In the genomic region with DNA sequence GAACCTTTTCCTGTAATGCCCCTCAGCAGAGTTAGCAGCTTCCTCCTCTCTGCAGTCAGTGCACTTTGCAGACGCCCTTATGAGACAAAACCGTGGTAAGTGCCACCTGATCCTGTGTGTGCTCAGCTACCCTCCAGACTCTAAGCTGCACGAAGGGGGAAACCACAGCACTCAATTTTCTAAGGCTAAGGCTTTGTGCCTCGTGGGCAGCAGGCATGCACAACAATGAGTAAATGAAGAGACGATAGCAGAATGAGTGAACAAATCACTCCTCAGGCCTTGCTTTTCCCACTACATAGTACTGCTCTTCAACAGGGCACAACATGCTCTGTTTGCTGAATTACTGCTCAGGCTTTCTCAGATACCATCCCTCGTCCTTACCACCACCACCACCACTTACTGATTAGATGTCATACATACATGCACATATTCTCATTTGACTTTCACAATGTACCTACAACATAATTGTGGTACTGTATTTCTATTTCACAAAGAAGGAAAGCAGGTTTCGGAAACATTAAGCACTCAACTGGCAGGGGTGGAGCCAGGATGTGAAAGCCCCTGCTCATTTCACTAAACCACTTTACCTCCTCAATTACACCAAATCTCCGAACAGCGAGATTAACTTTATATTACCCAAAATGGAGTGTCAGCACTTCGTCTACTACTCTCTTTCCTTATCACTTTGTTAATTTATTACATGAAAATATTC, we compare ENCODE assay signal across 8 cellular contexts.
A peak's percentile ranks its signal among the peaks of the same experiment; 100 is the strongest.
DNase-seq lines count a peak whose midpoint lies in the region; ATAC-seq and TF ChIP-seq lines count a peak whose summit lies in the region.

No MANE protein-coding gene starts in this region.

- peaks cover 51% of the 10 kb centered on the region for H3K4me1 ChIP-seq in CD4-positive, CD25-positive, alpha-beta regulatory T cell (ENCODE audit: control insufficient read depth, insufficient read depth, low read length, poor library complexity, severe bottlenecking)

- POLR2A ChIA-PET in HEK293T (lab: Yijun Ruan, JAX), result no interaction called here

- no peaks in the 10 kb centered on the region for H3K36me3 ChIP-seq in CD4-positive, CD25-positive, alpha-beta regulatory T cell (ENCODE audit: control insufficient read depth, insufficient read depth, low read length)

- no peaks in the 10 kb centered on the region for H3K9me3 ChIP-seq in CD4-positive, CD25-positive, alpha-beta regulatory T cell (ENCODE audit: control insufficient read depth in 2 of 2, low read length in 2 of 2)
- H3K9me3 ChIP-seq in T-helper 17 cell (ENCODE audit: control insufficient read depth, low read length, poor library complexity, severe bottlenecking), result no peaks in the 10 kb centered on the region

- CTCF ChIA-PET in HEK293T (lab: Yijun Ruan, JAX), result no interaction called here

- no peaks in the 10 kb centered on the region for H3K27me3 ChIP-seq in CD4-positive, CD25-positive, alpha-beta regulatory T cell (ENCODE audit: control insufficient read depth, insufficient read depth, low read length)

- H3K27ac ChIP-seq in CD4-positive, CD25-positive, alpha-beta regulatory T cell (ENCODE audit: insufficient read depth, low read length, poor library complexity, severe bottlenecking), result peak overlapping the region; percentile 84

- H3K9me3 Mint-ChIP-seq in CD4-positive, CD25-positive, alpha-beta regulatory T cell, result peaks cover 0 to 2% (median 0%) of the 10 kb centered on the region in 7 donors
- H3K9me3 Mint-ChIP-seq in central memory CD8-positive, alpha-beta T cell, result no peaks in the 10 kb centered on the region

- peaks cover 19 to 64% (median 52%) of the 10 kb centered on the region in 4 donors for H3K4me1 Mint-ChIP-seq in CD4-positive, CD25-positive, alpha-beta regulatory T cell
- peaks cover 36% of the 10 kb centered on the region for H3K4me1 Mint-ChIP-seq in T-helper 17 cell
- H3K4me1 Mint-ChIP-seq in central memory CD8-positive, alpha-beta T cell, result peaks cover 55% of the 10 kb centered on the region

- ATAC-seq in CD4-positive, CD25-positive, alpha-beta regulatory T cell (ENCODE audit: low read depth in 2 of 2), result peak; percentile 97 to 98
- ATAC-seq in HG03342 (IDR thresholded peaks at IDR 0.05; ENCODE audit: unreplicated experiment) (peak; percentile 74), T-helper 17 cell (peak; percentile 90)
- ATAC-seq in central memory CD8-positive, alpha-beta T cell (replicated peaks; ENCODE audit: extremely low read depth, poor library complexity, severe bottlenecking), result peak; percentile 93

- DNase-seq in CD4-positive, CD25-positive, alpha-beta regulatory T cell, result peak; percentile 47 to 93 (median 75)
- DNase-seq in GM19240 (ENCODE audit: insufficient read length, low spot score), result peak; percentile 29
- DNase-seq in T-helper 17 cell, result peak; percentile 16 to 41 (median 35)
- DNase-seq in central memory CD8-positive, alpha-beta T cell (ENCODE audit: low spot score in 2 of 2), result peak; percentile 22 to 59
- DNase-seq in stimulated activated CD4-positive, alpha-beta T cell treated with anti-CD3 and anti-CD28 coated beads, Interleukin-4, amount 100 ng/mL, for 24 hours, result peak; percentile 59
- no peak for DNase-seq in cortex of kidney (lab: John Stamatoyannopoulos, UW)
- DNase-seq in HEK293T (ENCODE audit: extremely low spot score), result no peak

- no peaks in the 10 kb centered on the region for H3K27me3 Mint-ChIP-seq in CD4-positive, CD25-positive, alpha-beta regulatory T cell
- H3K27me3 Mint-ChIP-seq in T-helper 17 cell, result no peaks in the 10 kb centered on the region
- no peaks in the 10 kb centered on the region for H3K27me3 Mint-ChIP-seq in central memory CD8-positive, alpha-beta T cell

- peak overlapping the region; percentile 82 for H3K4me3 ChIP-seq in CD4-positive, CD25-positive, alpha-beta regulatory T cell (ENCODE audit: low read depth, low read length)

- H3K36me3 Mint-ChIP-seq in CD4-positive, CD25-positive, alpha-beta regulatory T cell, result no peaks in the 10 kb centered on the region
- H3K36me3 Mint-ChIP-seq in T-helper 17 cell (ENCODE audit: low read depth), result no peaks in the 10 kb centered on the region
- H3K36me3 Mint-ChIP-seq in central memory CD8-positive, alpha-beta T cell (ENCODE audit: insufficient read depth), result peaks cover 1% of the 10 kb centered on the region

- H3K27ac Mint-ChIP-seq in CD4-positive, CD25-positive, alpha-beta regulatory T cell, result peak overlapping the region; percentile 95 to 99 (median 96)
- peak overlapping the region; percentile 98 for H3K27ac Mint-ChIP-seq in T-helper 17 cell
- H3K27ac Mint-ChIP-seq in central memory CD8-positive, alpha-beta T cell (ENCODE audit: low read depth), result peak overlapping the region; percentile 90

- H3K4me3 Mint-ChIP-seq in CD4-positive, CD25-positive, alpha-beta regulatory T cell, result peak overlapping the region; percentile 82 to 85 (median 84)
- H3K4me3 Mint-ChIP-seq in T-helper 17 cell, result peak overlapping the region; percentile 86
- H3K4me3 Mint-ChIP-seq in central memory CD8-positive, alpha-beta T cell, result peak overlapping the region; percentile 52

TF ChIP-seq in HEK293T, 16 proteins besides CTCF, POLR2A, EP300 and RAD21:
- TF ChIP-seq TARDBP (IDR thresholded peaks at IDR 0.05) (no peak), FOXA1 (IDR thresholded peaks at IDR 0.05) (no peak), ARNT (IDR thresholded peaks at IDR 0.05) (no peak), HDGF (IDR thresholded peaks at IDR 0.05; ENCODE audit: borderline replicate concordance) (no peak), ZNF384 (IDR thresholded peaks at IDR 0.05) (no peak), SUZ12 (IDR thresholded peaks at IDR 0.05) (no peak), SP1 (IDR thresholded peaks at IDR 0.05) (no peak), LEF1 (IDR thresholded peaks at IDR 0.05; ENCODE audit: borderline replicate concordance) (no peak), ELF4 (IDR thresholded peaks at IDR 0.05) (no peak), CTBP1 (IDR thresholded peaks at IDR 0.05; ENCODE audit: borderline replicate concordance) (no peak), BHLHE40 (IDR thresholded peaks at IDR 0.05; ENCODE audit: borderline replicate concordance) (no peak), L3MBTL2 (conservative IDR thresholded peaks at IDR 0.05) (no peak), FOXK2 (IDR thresholded peaks at IDR 0.05) (no peak), FOXM1 (IDR thresholded peaks at IDR 0.05; ENCODE audit: borderline replicate concordance) (no peak), NFRKB (IDR thresholded peaks at IDR 0.05) (no peak)
- TF ChIP-seq, protein P1, sequence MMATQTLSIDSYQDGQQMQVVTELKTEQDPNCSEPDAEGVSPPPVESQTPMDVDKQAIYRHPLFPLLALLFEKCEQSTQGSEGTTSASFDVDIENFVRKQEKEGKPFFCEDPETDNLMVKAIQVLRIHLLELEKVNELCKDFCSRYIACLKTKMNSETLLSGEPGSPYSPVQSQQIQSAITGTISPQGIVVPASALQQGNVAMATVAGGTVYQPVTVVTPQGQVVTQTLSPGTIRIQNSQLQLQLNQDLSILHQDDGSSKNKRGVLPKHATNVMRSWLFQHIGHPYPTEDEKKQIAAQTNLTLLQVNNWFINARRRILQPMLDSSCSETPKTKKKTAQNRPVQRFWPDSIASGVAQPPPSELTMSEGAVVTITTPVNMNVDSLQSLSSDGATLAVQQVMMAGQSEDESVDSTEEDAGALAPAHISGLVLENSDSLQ (IDR thresholded peaks at IDR 0.05), result no peak

Comparison
In these comparisons a context has a peak if more than half of its experiments do, and no peak if none do; other contexts are left out.
1. DNase-seq: peak in CD4-positive, CD25-positive, alpha-beta regulatory T cell (3 of 3), GM19240 (single experiment), T-helper 17 cell (3 of 3), central memory CD8-positive, alpha-beta T cell (2 of 2) and stimulated activated CD4-positive, alpha-beta T cell treated with anti-CD3 and anti-CD28 coated beads, Interleukin-4, amount 100 ng/mL, for 24 hours (single experiment); none in cortex of kidney (single experiment) and HEK293T (single experiment).
2. Peak in every context shown above with its lines, with median percentiles within 50 percentile points of each other: ATAC-seq, H3K27ac Mint-ChIP-seq and H3K4me3 Mint-ChIP-seq.